Comparison of ENCODE assay signal across 8 cellular contexts in genomic region chr22:22110548-22111266, GRCh38.
DNase-seq lines count a peak whose midpoint lies in the region; ATAC-seq lines count a peak whose summit lies in the region.

No MANE protein-coding gene starts in this region.

- peaks cover 11% of the 10 kb centered on the region for H3K4me1 Mint-ChIP-seq in activated naive CD8-positive, alpha-beta T cell treated with anti-CD3 and anti-CD28 coated beads for 36 hours

- no peak overlapping the region for H3K27ac Mint-ChIP-seq in activated naive CD8-positive, alpha-beta T cell treated with anti-CD3 and anti-CD28 coated beads for 36 hours

- no peaks in the 10 kb centered on the region for H3K36me3 Mint-ChIP-seq in activated naive CD8-positive, alpha-beta T cell treated with anti-CD3 and anti-CD28 coated beads for 36 hours

- H3K27me3 Mint-ChIP-seq in activated naive CD8-positive, alpha-beta T cell treated with anti-CD3 and anti-CD28 coated beads for 36 hours: no peaks in the 10 kb centered on the region

- ATAC-seq in GM18498 (IDR thresholded peaks at IDR 0.05; ENCODE audit: unreplicated experiment): peak; percentile 94
- peak; percentile 94 for ATAC-seq in HG02678 (IDR thresholded peaks at IDR 0.05; ENCODE audit: unreplicated experiment)

- no peaks in the 10 kb centered on the region for H3K9me3 Mint-ChIP-seq in activated naive CD8-positive, alpha-beta T cell treated with anti-CD3 and anti-CD28 coated beads for 36 hours

- peak; percentile 39 for DNase-seq in CD1c-positive myeloid dendritic cell (ENCODE audit: extremely low spot score)
- DNase-seq in NAMALWA (ENCODE audit: low spot score): peak; percentile 97
- peak; percentile 29 for DNase-seq in activated naive CD8-positive, alpha-beta T cell treated with anti-CD3 and anti-CD28 coated beads for 36 hours
- peak; percentile 45 to 47 for DNase-seq in hippocampal formation (lab: John Stamatoyannopoulos, UW)
- peak; percentile 32 to 38 for DNase-seq in stimulated activated CD4-positive, alpha-beta T cell treated with anti-CD3 and anti-CD28 coated beads, Interleukin-2, amount 100 ng/mL, for 48 hours
- no peak for DNase-seq in OCI-M2 (lab: John Stamatoyannopoulos, UW; ENCODE audit: unreplicated experiment)

- H3K4me3 Mint-ChIP-seq in activated naive CD8-positive, alpha-beta T cell treated with anti-CD3 and anti-CD28 coated beads for 36 hours: no peak overlapping the region
